ENCODE assay signal across 8 cellular contexts in genomic region chr11:128521697-128522062, GRCh38.
DNase-seq lines count a peak whose midpoint lies in the region; ATAC-seq and TF ChIP-seq lines count a peak whose summit lies in the region.

No MANE protein-coding gene starts in this region.

- peaks cover 68% of the 10 kb centered on the region for H3K79me2 ChIP-seq in OCI-LY7 (ENCODE audit: insufficient read depth, low read depth, low read length)

- intact Hi-C loops in OCI-LY7 (cut with micrococcal nuclease; ENCODE audit: unreplicated experiment) = loop anchor here (1.0 to 5.0 kb wide), 5 partner anchors 31 to 1636 kb away; partner anchors contain the start of gene ST14

- H3K4me3 ChIP-seq in GM12864 (ENCODE audit: low read depth, low read length) (peak overlapping the region; percentile 88), OCI-LY7 (ENCODE audit: low read depth, low read length, poor library complexity, severe bottlenecking) (peak overlapping the region; percentile 98)
- peak overlapping the region; percentile 90 for H3K4me3 ChIP-seq in effector memory CD4-positive, alpha-beta T cell (ENCODE audit: insufficient read depth, low read depth, low read length, poor library complexity, severe bottlenecking)

- H4K20me1 ChIP-seq in OCI-LY7 (ENCODE audit: insufficient read depth, low read length) = peaks cover 31% of the 10 kb centered on the region

- no peak for TF ChIP-seq CTCF in GM12864 (IDR thresholded peaks at IDR 0.05; ENCODE audit: low read depth, low read length, missing control alignments)
- TF ChIP-seq CTCF in OCI-LY7 (conservative IDR thresholded peaks at IDR 0.05; ENCODE audit: low read length) = no peak

- H2AFZ ChIP-seq in OCI-LY7 (ENCODE audit: low read length) = no peak overlapping the region

- no TSS peak for BruUV-seq in OCI-LY7 (replicated peaks; lab: Mats Ljungman, UMichigan)

- peaks cover 54% of the 10 kb centered on the region for H3K36me3 ChIP-seq in OCI-LY7 (ENCODE audit: insufficient read depth, low read length)
- peaks cover 24% of the 10 kb centered on the region for H3K36me3 ChIP-seq in effector memory CD4-positive, alpha-beta T cell (ENCODE audit: control insufficient read depth, insufficient read depth, low read length)

- peak overlapping the region; percentile 95 for H3K4me2 ChIP-seq in OCI-LY7 (ENCODE audit: low read length)

- H3K27ac ChIP-seq in OCI-LY7 (ENCODE audit: low read depth, low read length, poor library complexity, severe bottlenecking) = peak overlapping the region; percentile 79
- H3K27ac ChIP-seq in effector memory CD4-positive, alpha-beta T cell (ENCODE audit: insufficient read depth, low read length, poor library complexity, severe bottlenecking) = peak overlapping the region; percentile 93

- no peaks in the 10 kb centered on the region for H3K27me3 ChIP-seq in effector memory CD4-positive, alpha-beta T cell (replicated peaks; ENCODE audit: control insufficient read depth, insufficient read depth, low read length, poor library complexity, severe bottlenecking)

- CTCF ChIA-PET in OCI-LY7 (lab: Charles Lee; ENCODE audit: unreplicated experiment) = no interaction called here

- H3K9me3 ChIP-seq in OCI-LY7 (ENCODE audit: low read length) = no peaks in the 10 kb centered on the region
- no peaks in the 10 kb centered on the region for H3K9me3 ChIP-seq in effector memory CD4-positive, alpha-beta T cell (ENCODE audit: control insufficient read depth, low read length)

- peaks cover 44% of the 10 kb centered on the region for H3K4me1 ChIP-seq in OCI-LY7 (ENCODE audit: insufficient read depth, low read length, poor library complexity, severe bottlenecking)
- H3K4me1 ChIP-seq in effector memory CD4-positive, alpha-beta T cell (ENCODE audit: control insufficient read depth, insufficient read depth, low read length, poor library complexity, severe bottlenecking) = peaks cover 36% of the 10 kb centered on the region

- DNase-seq in GM12864 (ENCODE audit: low read depth) (no peak), OCI-LY7 (ENCODE audit: low spot score) (no peak), myocyte (ENCODE audit: low read depth) (peak; percentile 33), SKM-1 treated with dmso at 0.1 percent for 144 hours (lab: John Stamatoyannopoulos, UW; ENCODE audit: unreplicated experiment) (no peak), GDM1 (lab: John Stamatoyannopoulos, UW) (no peak), NCI-H187 (lab: John Stamatoyannopoulos, UW) (no peak)
- no peak for DNase-seq in effector memory CD4-positive, alpha-beta T cell

- no peak for ATAC-seq in HG03460 (IDR thresholded peaks at IDR 0.05; ENCODE audit: unreplicated experiment)

- H3K9me2 ChIP-seq in OCI-LY7 (ENCODE audit: insufficient read depth, low read length) = no peaks in the 10 kb centered on the region

- POLR2A ChIA-PET in OCI-LY7 (lab: Charles Lee) = interaction anchor here (0.7 to 7.5 kb wide), 11 partner anchors 14 to 147 kb away, joined by 3 to 184 read pairs (median 11); no protein-coding TSS in a partner anchor
